Comparison of ENCODE assay signal across 1 cellular context in the genomic region with DNA sequence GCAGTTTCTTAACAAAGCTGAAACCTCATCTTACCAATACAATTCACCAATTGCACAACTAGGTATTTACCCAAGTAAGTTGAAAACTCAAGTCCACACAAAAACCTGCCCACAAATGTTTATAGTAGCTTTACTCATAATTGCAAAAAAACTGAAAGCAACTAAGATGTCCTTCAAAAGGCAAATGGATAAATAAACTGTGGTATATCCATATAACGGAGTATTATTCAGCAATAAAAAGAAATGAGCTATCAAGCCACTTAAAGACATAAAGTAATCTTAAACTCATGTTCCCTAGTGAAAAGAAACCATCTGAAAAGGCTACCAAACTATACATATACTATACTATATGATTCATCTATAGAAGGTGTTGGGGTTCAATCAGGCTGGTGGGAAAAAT.
TF ChIP-seq lines count a peak whose summit lies in the region.

No MANE protein-coding gene starts in this region.

TF ChIP-seq in SK-N-SH treated with all-trans-retinoic acid at 6 μM for 48 hours, 23 proteins besides CTCF, POLR2A, EP300 and RAD21 (continued from another document):
- TF ChIP-seq, protein P1, sequence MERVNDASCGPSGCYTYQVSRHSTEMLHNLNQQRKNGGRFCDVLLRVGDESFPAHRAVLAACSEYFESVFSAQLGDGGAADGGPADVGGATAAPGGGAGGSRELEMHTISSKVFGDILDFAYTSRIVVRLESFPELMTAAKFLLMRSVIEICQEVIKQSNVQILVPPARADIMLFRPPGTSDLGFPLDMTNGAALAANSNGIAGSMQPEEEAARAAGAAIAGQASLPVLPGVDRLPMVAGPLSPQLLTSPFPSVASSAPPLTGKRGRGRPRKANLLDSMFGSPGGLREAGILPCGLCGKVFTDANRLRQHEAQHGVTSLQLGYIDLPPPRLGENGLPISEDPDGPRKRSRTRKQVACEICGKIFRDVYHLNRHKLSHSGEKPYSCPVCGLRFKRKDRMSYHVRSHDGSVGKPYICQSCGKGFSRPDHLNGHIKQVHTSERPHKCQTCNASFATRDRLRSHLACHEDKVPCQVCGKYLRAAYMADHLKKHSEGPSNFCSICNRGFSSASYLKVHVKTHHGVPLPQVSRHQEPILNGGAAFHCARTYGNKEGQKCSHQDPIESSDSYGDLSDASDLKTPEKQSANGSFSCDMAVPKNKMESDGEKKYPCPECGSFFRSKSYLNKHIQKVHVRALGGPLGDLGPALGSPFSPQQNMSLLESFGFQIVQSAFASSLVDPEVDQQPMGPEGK (CRISPR knock-in tag; IDR thresholded peaks at IDR 0.05; ENCODE audit: borderline replicate concordance), result no peak
- TF ChIP-seq ZNF8 (CRISPR knock-in tag; IDR thresholded peaks at IDR 0.05), result peak; percentile 98
